Comparison of ENCODE assay signal across 9 cellular contexts in the genomic region with DNA sequence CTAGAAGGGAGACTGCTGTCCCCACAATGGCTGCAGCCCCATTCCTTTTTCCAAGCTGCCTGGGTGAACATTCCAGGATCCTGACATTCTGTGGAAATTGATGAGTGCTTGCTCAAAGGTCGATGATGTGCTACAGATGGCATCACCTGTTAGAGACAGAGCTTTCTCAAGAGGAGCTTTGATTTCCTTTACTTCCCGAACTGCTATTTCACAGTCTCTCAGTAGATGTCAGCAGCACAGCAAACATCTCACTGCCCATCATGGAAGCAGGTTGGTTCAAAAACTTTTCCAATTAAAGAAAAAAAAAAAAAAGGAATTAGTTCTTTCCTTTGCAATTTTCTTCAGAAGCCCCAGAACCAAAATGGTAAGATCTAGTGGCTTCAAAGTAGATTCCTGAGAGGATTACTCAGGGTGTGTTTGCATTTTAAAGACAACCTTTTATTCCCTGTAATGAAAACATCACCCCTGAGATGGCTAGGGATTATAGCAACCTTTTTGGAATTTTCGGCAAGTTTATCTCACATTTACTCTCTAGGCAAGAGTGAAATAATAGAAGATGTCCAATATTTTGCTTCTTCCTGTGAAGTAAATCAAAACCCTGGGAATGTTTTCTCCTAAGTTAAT. TPM values are rescaled to one million over a fixed set of nuclear protein-coding genes. Genes with fewer than 3 reads are reported as not detected.
DNase-seq lines count a peak whose midpoint lies in the region; ATAC-seq, FAIRE-seq and TF ChIP-seq lines count a peak whose summit lies in the region.
"Had no signal": no experiment of that assay in that cellular context is flagged by ENCODE, and none has a peak within 500 bp of the region (broad histone marks: within the 10 kb centered on the region; RNA-seq: fewer than 3 reads in every experiment).

No MANE protein-coding gene starts in this region.

- no peak overlapping the region for H3K4me3 Mint-ChIP-seq in nephron progenitor cell
- no peak overlapping the region for H3K4me3 Mint-ChIP-seq in activated CD4-positive, alpha-beta T cell treated with anti-CD3 and anti-CD28 coated beads for 36 hours
- H3K4me3 Mint-ChIP-seq: IgD-negative memory B cell had no signal

- intact Hi-C loops in activated CD4-positive, alpha-beta T cell treated with anti-CD3 and anti-CD28 coated beads for 36 hours (cut with DNase I, micrococcal nuclease), result loop anchor here (1.0 to 2.0 kb wide), 2 partner anchors 110 kb away; no protein-coding TSS in a partner anchor

- POLR2A ChIA-PET in activated CD4-positive, alpha-beta T cell treated with anti-CD3 and anti-CD28 coated beads for 36 hours (lab: Charles Lee), result no interaction called here

- H3K36me3 Mint-ChIP-seq in nephron progenitor cell (ENCODE audit: low read depth), result no peaks in the 10 kb centered on the region
- H3K36me3 Mint-ChIP-seq in activated naive CD4-positive, alpha-beta T cell treated with anti-CD3 and anti-CD28 coated beads, Interleukin-2, amount 50 U/mL, for 72 hours, result no peaks in the 10 kb centered on the region
- no peaks in the 10 kb centered on the region for H3K36me3 Mint-ChIP-seq in activated CD4-positive, alpha-beta T cell treated with anti-CD3 and anti-CD28 coated beads for 36 hours (ENCODE audit: low read depth)

- H3K27me3 Mint-ChIP-seq in nephron progenitor cell (ENCODE audit: low read depth, poor library complexity), result peaks cover 8% of the 10 kb centered on the region
- no peaks in the 10 kb centered on the region for H3K27me3 Mint-ChIP-seq in activated CD4-positive, alpha-beta T cell treated with anti-CD3 and anti-CD28 coated beads for 36 hours

- peak; percentile 91 for FAIRE-seq in endometrium (lab: Jason Lieb, UNC)

- DNase-seq in EL (peak; percentile 59), NAMALWA (ENCODE audit: low spot score) (peak; percentile 23), nephron progenitor cell (no peak), NCI-H2029 treated with DMSO at 0.1 percent for 48 hours (lab: John Stamatoyannopoulos, UW) (no peak), COR-L47 (lab: John Stamatoyannopoulos, UW) (no peak)
- no peak for DNase-seq in activated naive CD4-positive, alpha-beta T cell treated with anti-CD3 and anti-CD28 coated beads, Interleukin-2, amount 50 U/mL, for 72 hours (ENCODE audit: low spot score in 2 of 2)
- DNase-seq in activated CD4-positive, alpha-beta T cell treated with anti-CD3 and anti-CD28 coated beads for 36 hours, result no peak

- H3K9me3 Mint-ChIP-seq in nephron progenitor cell, result no peaks in the 10 kb centered on the region
- no peaks in the 10 kb centered on the region for H3K9me3 Mint-ChIP-seq in activated naive CD4-positive, alpha-beta T cell treated with anti-CD3 and anti-CD28 coated beads, Interleukin-2, amount 50 U/mL, for 72 hours
- no peaks in the 10 kb centered on the region for H3K9me3 Mint-ChIP-seq in activated CD4-positive, alpha-beta T cell treated with anti-CD3 and anti-CD28 coated beads for 36 hours (ENCODE audit: low read depth)
- H3K9me3 Mint-ChIP-seq: IgD-negative memory B cell had no signal

- ATAC-seq in activated naive CD4-positive, alpha-beta T cell treated with anti-CD3 and anti-CD28 coated beads, Interleukin-2, amount 50 U/mL, for 72 hours, result no peak
- ATAC-seq in activated CD4-positive, alpha-beta T cell treated with anti-CD3 and anti-CD28 coated beads for 36 hours, result no peak

- CTCF ChIA-PET in activated CD4-positive, alpha-beta T cell treated with anti-CD3 and anti-CD28 coated beads for 36 hours (lab: Charles Lee), result interaction anchor here (0.7 to 6.8 kb wide), 7 partner anchors 16 to 319 kb away, joined by 3 to 77 read pairs (median 4); no protein-coding TSS in a partner anchor

- peak; percentile 42 for TF ChIP-seq CTCF in nephron progenitor cell (IDR thresholded peaks at IDR 0.05)

- H3K27ac Mint-ChIP-seq in nephron progenitor cell, result no peak overlapping the region
- no peak overlapping the region for H3K27ac Mint-ChIP-seq in activated naive CD4-positive, alpha-beta T cell treated with anti-CD3 and anti-CD28 coated beads, Interleukin-2, amount 50 U/mL, for 72 hours
- H3K27ac Mint-ChIP-seq in activated CD4-positive, alpha-beta T cell treated with anti-CD3 and anti-CD28 coated beads for 36 hours, result no peak overlapping the region
- H3K27ac Mint-ChIP-seq: IgD-negative memory B cell had no signal

- peaks cover 24% of the 10 kb centered on the region for H3K4me1 Mint-ChIP-seq in nephron progenitor cell
- H3K4me1 Mint-ChIP-seq in activated CD4-positive, alpha-beta T cell treated with anti-CD3 and anti-CD28 coated beads for 36 hours, result no peaks in the 10 kb centered on the region
- H3K4me1 Mint-ChIP-seq: IgD-negative memory B cell had no signal

RNA-seq across cellular contexts. Expression of a gene that starts 44.8 kb away (rescaled TPM):
- 10 to 100 TPM; 87.6 to 94.1 TPM for total RNA-seq in activated naive CD4-positive, alpha-beta T cell treated with anti-CD3 and anti-CD28 coated beads, Interleukin-2, amount 50 U/mL, for 72 hours
- total RNA-seq in activated CD4-positive, alpha-beta T cell treated with anti-CD3 and anti-CD28 coated beads for 36 hours, result 10 to 100 TPM; 76.1 to 87.2 TPM

Comparison
In these comparisons a context has a peak if more than half of its experiments do, and no peak if none do; other contexts are left out.
1. DNase-seq: peak in EL (single experiment) and NAMALWA (single experiment); none in nephron progenitor cell (single experiment), NCI-H2029 treated with DMSO at 0.1 percent for 48 hours (single experiment), COR-L47 (single experiment), activated naive CD4-positive, alpha-beta T cell treated with anti-CD3 and anti-CD28 coated beads, Interleukin-2, amount 50 U/mL, for 72 hours (0 of 2) and activated CD4-positive, alpha-beta T cell treated with anti-CD3 and anti-CD28 coated beads for 36 hours (single experiment).